Comparison of ENCODE assay signal across 21 cellular contexts in genomic region chr11:106533046-106533445, GRCh38.
"Had no signal": no experiment of that assay in that cellular context is flagged by ENCODE, and none has a peak within 500 bp of the region (broad histone marks: within the 10 kb centered on the region; RNA-seq: fewer than 3 reads in every experiment).

No MANE protein-coding gene starts in this region.

- FAIRE-seq: colon, endothelial cell of umbilical vein, islet of Langerhans, keratinocyte had no signal

- H3K27me3 Mint-ChIP-seq: naive B cell had no signal

- H3K36me3 Mint-ChIP-seq: mesothelial cell of epicardium, naive B cell had no signal

- ATAC-seq: foreskin keratinocyte, gastrocnemius medialis, heart right ventricle, left cardiac atrium, left lung, left ventricle myocardium superior, lower lobe of right lung, mucosa of descending colon had no signal

- H3K4me3 Mint-ChIP-seq: mesothelial cell of epicardium, naive B cell had no signal

- DNase-seq: dorsolateral prefrontal cortex; effector CD4-positive, alpha-beta T cell; effector memory CD4-positive, alpha-beta T cell; foreskin keratinocyte; gastrocnemius medialis; glutamatergic neuron; head of caudate nucleus; heart right ventricle; hippocampal formation; left cardiac atrium; left lung; left ventricle myocardium superior; lower lobe of right lung; mesenchymal stem cell; mucosa of descending colon; naive B cell had no signal

- H3K27ac Mint-ChIP-seq: mesothelial cell of epicardium, naive B cell had no signal

- H3K4me1 Mint-ChIP-seq: mesothelial cell of epicardium, naive B cell had no signal
